Comparison of ENCODE assay signal across 26 cellular contexts in genomic region chr13:43267916-43268315, GRCh38.
A peak's percentile ranks its signal among the peaks of the same experiment; 100 is the strongest.
DNase-seq lines count a peak whose midpoint lies in the region; ATAC-seq lines count a peak whose summit lies in the region.
"Had no signal": no experiment of that assay in that cellular context is flagged by ENCODE, and none has a peak within 500 bp of the region (broad histone marks: within the 10 kb centered on the region; RNA-seq: fewer than 3 reads in every experiment).

No MANE protein-coding gene starts in this region.

- no peak overlapping the region for H2BK12ac ChIP-seq in mesenchymal stem cell (ENCODE audit: low read length in 2 of 2)

- H3K9me3 ChIP-seq in GM23248 (ENCODE audit: low read depth): no peaks in the 10 kb centered on the region
- H3K9me3 ChIP-seq in SJSA1 (replicated peaks): 0 out of 2 replicates have a peak, but pooled peaks cover 2% of the 10 kb centered on the region
- H3K9me3 ChIP-seq in mesenchymal stem cell (ENCODE audit: control insufficient read depth, low read length): no peaks in the 10 kb centered on the region
- H3K9me3 ChIP-seq: gastrocnemius medialis, right atrium auricular region, SJCRH30, thoracic aorta had no signal

- H4K91ac ChIP-seq in mesenchymal stem cell (ENCODE audit: low read length): no peak overlapping the region

- H3K27me3 ChIP-seq in ACC112 (ENCODE audit: insufficient read depth, low read length) (no peaks in the 10 kb centered on the region), GM23248 (replicated peaks; ENCODE audit: insufficient read depth) (no peaks in the 10 kb centered on the region), SJSA1 (replicated peaks) (no peaks in the 10 kb centered on the region), mesenchymal stem cell (ENCODE audit: control insufficient read depth in 1 of 2, insufficient read depth in 1 of 2, low read length in 2 of 2) (no peaks in the 10 kb centered on the region)
- H3K27me3 ChIP-seq: gastrocnemius medialis, hepatocyte, right atrium auricular region, SJCRH30 had no signal

- H3K4me3 ChIP-seq in ACC112 (ENCODE audit: low read depth, low read length) (no peak overlapping the region), GM23248 (0 out of 2 replicates have a peak overlapping the region, but pooled peaks have one; percentile 35), SJSA1 (no peak overlapping the region), mesenchymal stem cell (ENCODE audit: insufficient read depth in 1 of 2, low read depth in 1 of 2, low read length in 2 of 2) (no peak overlapping the region)
- H3K4me3 ChIP-seq: gastrocnemius medialis, hepatocyte, lung, right atrium auricular region, SJCRH30, thoracic aorta had no signal

- DNase-seq in GM23248 (no peak), SJSA1 (ENCODE audit: low read depth in 1 of 2, low spot score in 2 of 2) (no peak), mesenchymal stem cell (no peak), T-helper 1 cell (no peak), left colon (no peak)
- DNase-seq in activated CD8-positive, alpha-beta memory T cell treated with anti-CD3 and anti-CD28 coated beads, Interleukin-2, amount 50 U/mL, for 48 hours: no peak
- DNase-seq: activated CD4-positive, alpha-beta T cell treated with anti-CD3 and anti-CD28 coated beads, Interleukin-2, amount 50 U/mL, for 1 hour; activated gamma-delta T cell treated with Interleukin-2 at 50 U/mL for 16 hours; activated naive CD8-positive, alpha-beta T cell treated with anti-CD3 and anti-CD28 coated beads, Interleukin-2, amount 50 U/mL, for 24 hours; activated T-cell treated with anti-CD3 and anti-CD28 coated beads, Interleukin-2, amount 50 U/mL, for 48 hours; dermis blood vessel endothelial cell; EL; gastrocnemius medialis; NCI-H146; SJCRH30; stimulated activated CD4-positive, alpha-beta T cell treated with anti-CD3 and anti-CD28 coated beads, Interleukin-2, amount 100 ng/mL, for 48 hours; stimulated activated naive CD8-positive, alpha-beta T cell treated with anti-CD3 and anti-CD28 coated beads, Interleukin-15, amount 100 ng/mL, for 72 hours; T-cell had no signal

- no peak for ATAC-seq in HG03457 (IDR thresholded peaks at IDR 0.05; ENCODE audit: unreplicated experiment)
- ATAC-seq in left colon: no peak
- ATAC-seq: activated naive CD8-positive, alpha-beta T cell treated with anti-CD3 and anti-CD28 coated beads, Interleukin-2, amount 50 U/mL, for 24 hours; gastrocnemius medialis; HCT116; stimulated activated naive CD8-positive, alpha-beta T cell treated with anti-CD3 and anti-CD28 coated beads, Interleukin-15, amount 100 ng/mL, for 72 hours; T-cell had no signal

- H3F3A ChIP-seq in GM23248 (ENCODE audit: insufficient read depth): peaks cover 31% of the 10 kb centered on the region

- no peaks in the 10 kb centered on the region for H3K9me2 ChIP-seq in GM23248 (ENCODE audit: insufficient read depth)

- no peak overlapping the region for H3K4ac ChIP-seq in mesenchymal stem cell (ENCODE audit: low read depth in 1 of 2, low read length in 2 of 2)

- H3K9ac ChIP-seq in GM23248 (no peak overlapping the region), mesenchymal stem cell (ENCODE audit: low read length) (no peak overlapping the region)
- H3K9ac ChIP-seq: parathyroid adenoma had no signal

- no peak overlapping the region for H2AK5ac ChIP-seq in mesenchymal stem cell (ENCODE audit: low read length, severe bottlenecking)

- no peak overlapping the region for H4K8ac ChIP-seq in mesenchymal stem cell (ENCODE audit: low read length)

- H3K4me2 ChIP-seq in GM23248 (ENCODE audit: unreplicated experiment) (peak overlapping the region; percentile 82), mesenchymal stem cell (ENCODE audit: low read length, poor library complexity, severe bottlenecking) (no peak overlapping the region)

- H2BK5ac ChIP-seq in mesenchymal stem cell (ENCODE audit: low read depth, low read length, poor library complexity, severe bottlenecking): no peak overlapping the region

- H3K23ac ChIP-seq in mesenchymal stem cell (ENCODE audit: low read length in 2 of 2): no peak overlapping the region

- in situ Hi-C loops in GM23248 (cut with MboI): no loop called here

- no peak overlapping the region for H2BK120ac ChIP-seq in mesenchymal stem cell (ENCODE audit: low read depth, low read length)

- no peaks in the 10 kb centered on the region for H3K79me2 ChIP-seq in ACC112 (ENCODE audit: control insufficient read depth, insufficient read depth, low read length, unreplicated experiment)
- no peaks in the 10 kb centered on the region for H3K79me2 ChIP-seq in GM23248 (ENCODE audit: insufficient read depth)
- H3K79me2 ChIP-seq: hepatocyte, parathyroid adenoma had no signal

- whole genome bisulfite sequencing in GM23248 (ENCODE audit: low coverage in 1 of 2, low lambda C conversion rate in 2 of 2, missing lambda C conversion rate in 2 of 2), 2 experiments: 88 to 90% methylated on average over 3 of the region's 3 CpGs
- WGBS in mesenchymal stem cell: 100% methylated on average over 2 of the region's 3 CpGs

- no peak overlapping the region for H3K18ac ChIP-seq in mesenchymal stem cell (ENCODE audit: low read depth in 1 of 2, low read length in 2 of 2)

- H2BK15ac ChIP-seq in mesenchymal stem cell (ENCODE audit: low read depth, poor library complexity, severe bottlenecking): no peak overlapping the region

- H3K36me3 ChIP-seq in ACC112 (ENCODE audit: insufficient read depth, low read length): no peaks in the 10 kb centered on the region
- H3K36me3 ChIP-seq in GM23248 (ENCODE audit: low read depth): no peaks in the 10 kb centered on the region
- no peaks in the 10 kb centered on the region for H3K36me3 ChIP-seq in SJSA1
- peaks cover 0 to 10% of the 10 kb centered on the region in 2 experiments for H3K36me3 ChIP-seq in mesenchymal stem cell (ENCODE audit: control insufficient read depth in 1 of 2, insufficient read depth in 2 of 2, low read depth in 1 of 2, low read length in 2 of 2)
- H3K36me3 ChIP-seq: gastrocnemius medialis, right atrium auricular region, thoracic aorta had no signal

- H4K20me1 ChIP-seq in GM23248 (ENCODE audit: insufficient read depth): no peaks in the 10 kb centered on the region

- H2AFZ ChIP-seq in ACC112 (ENCODE audit: low read length, unreplicated experiment) (no peak overlapping the region), GM23248 (0 out of 2 replicates have a peak overlapping the region, but pooled peaks have one; percentile 1), mesenchymal stem cell (ENCODE audit: low read depth, low read length) (no peak overlapping the region)
- H2AFZ ChIP-seq: hepatocyte, parathyroid adenoma had no signal

- H3K14ac ChIP-seq in mesenchymal stem cell (ENCODE audit: low read length in 2 of 2): no peak overlapping the region

- no peaks in the 10 kb centered on the region for H3K79me1 ChIP-seq in mesenchymal stem cell (replicated peaks; ENCODE audit: low read length, poor library complexity, severe bottlenecking)

- intact Hi-C loops in left colon (cut with DNase I, micrococcal nuclease): no loop called here

- H3K27ac ChIP-seq in ACC112 (ENCODE audit: low read depth, low read length): peak overlapping the region; percentile 88
- peak overlapping the region; percentile 76 for H3K27ac ChIP-seq in GM23248
- H3K27ac ChIP-seq in SJSA1: peak overlapping the region; percentile 73; the same call in 1 of the 2 replicates
- peak overlapping the region; percentile 12 for H3K27ac ChIP-seq in mesenchymal stem cell (ENCODE audit: low read length, poor library complexity, severe bottlenecking)
- H3K27ac ChIP-seq: gastrocnemius medialis, parathyroid adenoma, SJCRH30, thoracic aorta had no signal

- H3K4me1 ChIP-seq in ACC112 (ENCODE audit: control insufficient read depth, insufficient read depth, low read length, unreplicated experiment): peaks cover 37% of the 10 kb centered on the region
- H3K4me1 ChIP-seq in GM23248 (ENCODE audit: insufficient read depth): peaks cover 38% of the 10 kb centered on the region
- peaks cover 29% of the 10 kb centered on the region for H3K4me1 ChIP-seq in SJSA1 (replicated peaks)
- H3K4me1 ChIP-seq in mesenchymal stem cell (ENCODE audit: control insufficient read depth, insufficient read depth, low read depth, low read length): peaks cover 9% of the 10 kb centered on the region
- H3K4me1 ChIP-seq: parathyroid adenoma had no signal

Comparison
In these comparisons a context has a peak if more than half of its experiments do, and no peak if none do; other contexts are left out.
1. H3K27ac ChIP-seq: peak in every context shown above with its lines; median percentile 88 in ACC112; 76 in GM23248; 73 in SJSA1; 12 in mesenchymal stem cell.